In genomic region chr7:39623312-39624201, GRCh38 we compare ENCODE assay signal across 1 cellular context.
TF ChIP-seq lines count a peak whose summit lies in the region.

RALA (plus strand) TSS chr7:39623572; CDS start chr7:39686668, 63,096 bp downstream.

TF ChIP-seq in HepG2, 621 proteins besides CTCF, POLR2A, EP300 and RAD21 (continued from another document and continues in another):
- TF ChIP-seq ZNF441 (CRISPR knock-in tag; IDR thresholded peaks at IDR 0.05; ENCODE audit: borderline replicate concordance) (no peak), ZNF431 (CRISPR knock-in tag; IDR thresholded peaks at IDR 0.05; ENCODE audit: borderline replicate concordance, low read depth) (no peak), TFAP4 (IDR thresholded peaks at IDR 0.05; ENCODE audit: borderline replicate concordance, low read depth) (peak; percentile 70; the same call in 1 of the 2 replicates), PRDM4 (CRISPR knock-in tag; IDR thresholded peaks at IDR 0.05; ENCODE audit: borderline replicate concordance) (no peak), MAX (IDR thresholded peaks at IDR 0.05) (peak; percentile 68), ZBTB39 (CRISPR knock-in tag; IDR thresholded peaks at IDR 0.05) (no peak; the same call in 1 of the 2 replicates), EHMT2 (IDR thresholded peaks at IDR 0.05; ENCODE audit: borderline replicate concordance, low read depth, low read length) (no peak), TMF1 (CRISPR knock-in tag; IDR thresholded peaks at IDR 0.05; ENCODE audit: low read depth) (no peak), ZNF138 (CRISPR knock-in tag; IDR thresholded peaks at IDR 0.05; ENCODE audit: low read depth) (no peak), TARDBP (CRISPR knock-in tag; IDR thresholded peaks at IDR 0.05) (peak; percentile 68; the same call in 1 of the 2 replicates), HMGA1 (CRISPR knock-in tag; conservative IDR thresholded peaks at IDR 0.05) (no peak), ZNF724P (CRISPR knock-in tag; IDR thresholded peaks at IDR 0.05; ENCODE audit: borderline replicate concordance) (peak; percentile 69), CSRNP2 (CRISPR knock-in tag; conservative IDR thresholded peaks at IDR 0.05; ENCODE audit: low read depth) (no peak), ZNF274 (CRISPR knock-in tag; IDR thresholded peaks at IDR 0.05) (peak; percentile 76), ZFP1 (CRISPR knock-in tag; IDR thresholded peaks at IDR 0.05) (no peak), SIX1 (CRISPR knock-in tag; IDR thresholded peaks at IDR 0.05; ENCODE audit: borderline replicate concordance) (no peak), HNF4A (CRISPR knock-in tag; IDR thresholded peaks at IDR 0.05) (0 out of 2 replicates have a peak, but pooled peaks have one; percentile 11), HNRNPH1 (optimal IDR thresholded peaks at IDR 0.05; ENCODE audit: low read depth, low read length) (no peak), REST (IDR thresholded peaks at IDR 0.05; ENCODE audit: borderline replicate concordance in 1 of 2, low read depth in 1 of 2, low read length in 2 of 2) (peak in 1 of 2 experiments; percentile 55; a peak in 1 of 4 replicates), ZNF501 (CRISPR knock-in tag; IDR thresholded peaks at IDR 0.05) (peak; percentile 70; the same call in 1 of the 2 replicates), TRIM22 (IDR thresholded peaks at IDR 0.05) (no peak), ZNF782 (CRISPR knock-in tag; IDR thresholded peaks at IDR 0.05; ENCODE audit: borderline replicate concordance) (no peak), NR2C2 (CRISPR knock-in tag; IDR thresholded peaks at IDR 0.05; ENCODE audit: borderline replicate concordance) (peak; percentile 99), KLF12 (CRISPR knock-in tag; IDR thresholded peaks at IDR 0.05; ENCODE audit: borderline replicate concordance) (no peak), NCOA2 (CRISPR knock-in tag; IDR thresholded peaks at IDR 0.05) (peak; percentile 38; the same call in 1 of the 2 replicates), NFE2L1 (CRISPR knock-in tag; IDR thresholded peaks at IDR 0.05; ENCODE audit: borderline replicate concordance) (no peak), ZNF580 (CRISPR knock-in tag; IDR thresholded peaks at IDR 0.05; ENCODE audit: borderline replicate concordance, low read depth) (peak; percentile 72; the same call in 1 of the 2 replicates), NCOA5 (CRISPR knock-in tag; IDR thresholded peaks at IDR 0.05) (no peak), ZNF230 (CRISPR knock-in tag; IDR thresholded peaks at IDR 0.05) (peak; percentile 87; the same call in 1 of the 2 replicates), SOX13 (IDR thresholded peaks at IDR 0.05) (no peak), SOX13 (CRISPR knock-in tag; conservative IDR thresholded peaks at IDR 0.05 in 1 of 2, IDR thresholded peaks at IDR 0.05 in 1 of 2) (0 out of 4 replicates have a peak, but pooled peaks of 1 of the 2 experiments have one; percentile 26), ATF1 (CRISPR knock-in tag; IDR thresholded peaks at IDR 0.05) (no peak), ZFP62 (CRISPR knock-in tag; IDR thresholded peaks at IDR 0.05) (no peak), LCORL (IDR thresholded peaks at IDR 0.05) (no peak), LCORL (CRISPR knock-in tag; IDR thresholded peaks at IDR 0.05) (peak; percentile 27; the same call in 1 of the 2 replicates), KDM3A (CRISPR knock-in tag; IDR thresholded peaks at IDR 0.05; ENCODE audit: low read depth) (no peak), ZFP41 (CRISPR knock-in tag; IDR thresholded peaks at IDR 0.05; ENCODE audit: borderline replicate concordance) (no peak), CENPX (CRISPR knock-in tag; IDR thresholded peaks at IDR 0.05) (no peak), MAFF (IDR thresholded peaks at IDR 0.05; ENCODE audit: low read depth, low read length) (no peak), RORA (CRISPR knock-in tag; IDR thresholded peaks at IDR 0.05) (no peak), DNMT1 (CRISPR knock-in tag; IDR thresholded peaks at IDR 0.05) (no peak), IRF1 (CRISPR knock-in tag; IDR thresholded peaks at IDR 0.05; ENCODE audit: low read depth) (no peak), THYN1 (CRISPR knock-in tag; IDR thresholded peaks at IDR 0.05; ENCODE audit: borderline replicate concordance, low read depth) (0 out of 2 replicates have a peak, but pooled peaks have one; percentile 86), ZNF276 (CRISPR knock-in tag; IDR thresholded peaks at IDR 0.05; ENCODE audit: low read depth) (no peak), POLR2G (IDR thresholded peaks at IDR 0.05; ENCODE audit: low read depth, low read length) (peak; percentile 91), HNF1B (CRISPR knock-in tag; IDR thresholded peaks at IDR 0.05) (peak; percentile 44), HOXA9 (CRISPR knock-in tag; IDR thresholded peaks at IDR 0.05; ENCODE audit: borderline replicate concordance) (0 out of 2 replicates have a peak, but pooled peaks have one; percentile 34), XBP1 (CRISPR knock-in tag; IDR thresholded peaks at IDR 0.05) (no peak)
